ENCODE assay signal across 18 cellular contexts in the genomic region with DNA sequence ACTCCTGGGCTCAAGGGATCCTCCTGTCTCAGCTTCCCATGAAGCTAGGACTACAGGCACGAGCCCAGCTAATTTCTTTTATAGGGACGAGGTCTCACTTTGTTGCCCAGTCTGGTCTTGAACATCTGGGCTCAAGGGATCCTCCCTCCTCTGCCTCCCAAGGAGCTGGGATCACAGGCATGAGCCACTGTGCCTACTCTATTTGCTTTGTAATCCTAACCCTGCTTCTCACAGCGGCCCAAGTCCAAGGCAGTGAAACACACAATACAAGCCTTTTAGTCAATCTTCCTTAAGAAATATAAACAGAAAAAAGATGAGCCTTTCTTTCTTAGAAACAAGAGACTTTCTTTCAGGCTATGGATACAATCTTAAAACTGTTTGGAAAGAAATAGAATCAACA.
"Had no signal": no experiment of that assay in that cellular context is flagged by ENCODE, and none has a peak within 500 bp of the region (broad histone marks: within the 10 kb centered on the region; RNA-seq: fewer than 3 reads in every experiment).

No MANE protein-coding gene starts in this region.

- H3K27me3 Mint-ChIP-seq: activated naive CD8-positive, alpha-beta T cell treated with anti-CD3 and anti-CD28 coated beads, Interleukin-2, amount 10 ng/mL, durations not matched to agents 7 days and 5 days; naive thymus-derived CD8-positive, alpha-beta T cell had no signal

- ATAC-seq: esophagus mucosa; left lobe of liver; mucosa of descending colon; naive thymus-derived CD8-positive, alpha-beta T cell; upper lobe of right lung had no signal

- H3K4me3 Mint-ChIP-seq: activated naive CD8-positive, alpha-beta T cell treated with anti-CD3 and anti-CD28 coated beads, Interleukin-2, amount 10 ng/mL, durations not matched to agents 7 days and 5 days had no signal

- H3K4me1 ChIP-seq: ascending aorta, right atrium auricular region, suprapubic skin had no signal

- H3K4me3 ChIP-seq: ascending aorta, dorsolateral prefrontal cortex, mucosa of descending colon, right atrium auricular region, spleen, suprapubic skin, upper lobe of right lung had no signal

- H3K9me3 ChIP-seq: ascending aorta, mucosa of descending colon, right atrium auricular region, spleen, suprapubic skin, upper lobe of right lung had no signal

- DNase-seq: activated effector memory CD4-positive, alpha-beta T cell treated with Interleukin-2 at 50 U/mL for 16 hours; activated naive CD8-positive, alpha-beta T cell treated with anti-CD3 and anti-CD28 coated beads, Interleukin-2, amount 10 ng/mL, durations not matched to agents 7 days and 5 days; dorsolateral prefrontal cortex; foreskin fibroblast; head of caudate nucleus; mucosa of descending colon; naive thymus-derived CD8-positive, alpha-beta T cell; spleen; stimulated activated CD4-positive, alpha-beta T cell treated with anti-CD3 and anti-CD28 coated beads, Interleukin-1b, Interleukin-23, amount 100 ng/mL, for 48 hours; stimulated activated naive CD4-positive, alpha-beta T cell treated with Interleukin-2 at 50 U/mL for 16 hours; T-helper 9 cell; upper lobe of right lung had no signal

- H3K27me3 ChIP-seq: ascending aorta, dorsolateral prefrontal cortex, neutrophil, right atrium auricular region, suprapubic skin, upper lobe of right lung had no signal

- H3K27ac ChIP-seq: ascending aorta, right atrium auricular region, spleen, suprapubic skin, upper lobe of right lung had no signal

- H3K36me3 ChIP-seq: right atrium auricular region, suprapubic skin, upper lobe of right lung had no signal

- H3K9me3 Mint-ChIP-seq: activated naive CD8-positive, alpha-beta T cell treated with anti-CD3 and anti-CD28 coated beads, Interleukin-2, amount 10 ng/mL, durations not matched to agents 7 days and 5 days; naive thymus-derived CD8-positive, alpha-beta T cell had no signal
